28 cellular contexts compared by ENCODE assay signal in genomic region chr6:168742146-168742782, GRCh38.
A peak's percentile ranks its signal among the peaks of the same experiment; 100 is the strongest.
DNase-seq lines count a peak whose midpoint lies in the region; ATAC-seq, FAIRE-seq and TF ChIP-seq lines count a peak whose summit lies in the region.
"Had no signal": no experiment of that assay in that cellular context is flagged by ENCODE, and none has a peak within 500 bp of the region (broad histone marks: within the 10 kb centered on the region; RNA-seq: fewer than 3 reads in every experiment).

No MANE protein-coding gene starts in this region.

- in situ Hi-C loops in HepG2 (cut with HindIII; ENCODE audit: extremely low pct_ligation_motif_present, low pct_unique_long_range_greater_than_20kb), result no loop called here

- POLR2A ChIA-PET in HepG2 (lab: Yijun Ruan, JAX), result no interaction called here

- TF ChIP-seq POLR2A in HepG2 (IDR thresholded peaks at IDR 0.05; ENCODE audit: insufficient read depth in 1 of 2, low read depth in 2 of 2, low read length in 2 of 2), result no peak
- no peak for TF ChIP-seq POLR2A in right lobe of liver (IDR thresholded peaks at IDR 0.05)

- DNase-seq in HepG2 (ENCODE audit: low spot score), result no peak
- DNase-seq in right lobe of liver, result no peak
- DNase-seq in kidney, result peak; percentile 49
- peak; percentile 34 for DNase-seq in putamen (ENCODE audit: low spot score)
- DNase-seq in ureter (ENCODE audit: low spot score), result no peak
- DNase-seq in NCI-H2227 treated with DMSO at 0.1 percent for 48 hours (lab: John Stamatoyannopoulos, UW), result no peak
- DNase-seq in retina, result no peak
- no peak for DNase-seq in AML-193 (lab: John Stamatoyannopoulos, UW)
- DNase-seq: ACHN; C1 segment of cervical spinal cord; Calu3; CD8-positive, alpha-beta T cell; KG1; NCI-H1092 treated with DMSO at 0.1 percent for 48 hours; NCI-H146; NCI-H2029; NCI-H226; NCI-H510A treated with DMSO at 0.1 percent for 48 hours; NCI-H774; NK-92 treated with Interleukin-12 subunit alpha and Interleukin-12 subunit beta, amount 100 ng/mL, for 24 hours; SHP77 treated with DMSO at 0.1 percent for 48 hours had no signal

- H3K9me3 ChIP-seq in HepG2 (ENCODE audit: low read length), result no peaks in the 10 kb centered on the region
- H3K9me3 ChIP-seq in right lobe of liver, result no peaks in the 10 kb centered on the region
- no peaks in the 10 kb centered on the region for H3K9me3 ChIP-seq in kidney (ENCODE audit: control insufficient read depth in 1 of 2, low read length in 2 of 2)

- H3K27ac ChIP-seq in HepG2 (ENCODE audit: extremely low read length, insufficient read depth, low read length) (no peak overlapping the region), right lobe of liver (no peak overlapping the region), kidney (ENCODE audit: low read depth in 2 of 2, low read length in 2 of 2) (no peak overlapping the region)
- H3K27ac ChIP-seq: 22Rv1, RWPE1, SK-N-MC had no signal

- no peak overlapping the region for H3K4me2 ChIP-seq in HepG2 (ENCODE audit: low read depth, low read length)

- no peak for TF ChIP-seq EP300 in HepG2 (IDR thresholded peaks at IDR 0.05; ENCODE audit: low read depth in 2 of 2, low read length in 2 of 2)
- TF ChIP-seq EP300 in HepG2 (CRISPR knock-in tag; IDR thresholded peaks at IDR 0.05; ENCODE audit: borderline replicate concordance), result no peak

- 52% methylated on average over 21 of the region's 21 CpGs for WGBS in HepG2 (ENCODE audit: low lambda C conversion rate)
- 85% methylated on average over 12 of the region's 21 CpGs for WGBS in right lobe of liver (ENCODE audit: insufficient coverage, low coverage, low lambda C conversion rate, missing lambda C conversion rate)

- BruUV-seq in HepG2 (replicated peaks; lab: Mats Ljungman, UMichigan), result no TSS peak

- H3K4me3 ChIP-seq in HepG2 (replicated peaks in 1 of 3; ENCODE audit: insufficient read depth in 1 of 3, low read depth in 2 of 3, low read length in 3 of 3) (no peak overlapping the region), right lobe of liver (no peak overlapping the region), kidney (ENCODE audit: low read length in 2 of 2) (no peak overlapping the region)
- H3K4me3 ChIP-seq: SK-N-MC had no signal

- CTCF ChIA-PET in HepG2 (lab: Yijun Ruan, JAX; ENCODE audit: low intra/inter-chr PET ratio, low total read pairs), result no interaction called here

- FAIRE-seq in HepG2 (lab: Jason Lieb, UNC), result no peak
- no peak for FAIRE-seq in kidney (lab: Jason Lieb, UNC)
- FAIRE-seq: G401.6, GM12892, GM18507, H1 had no signal

- no peaks in the 10 kb centered on the region for H3K79me2 ChIP-seq in HepG2 (ENCODE audit: insufficient read depth, low read length)

- no peak for TF ChIP-seq CTCF in HepG2 (CRISPR knock-in tag; IDR thresholded peaks at IDR 0.05)
- no peak for TF ChIP-seq CTCF in right lobe of liver (IDR thresholded peaks at IDR 0.05)
- TF ChIP-seq CTCF in kidney (IDR thresholded peaks at IDR 0.05; ENCODE audit: borderline replicate concordance, extremely low read depth, insufficient read depth), result no peak

- H3K27me3 ChIP-seq in HepG2 (ENCODE audit: control insufficient read depth in 1 of 2, insufficient read depth in 2 of 2, low read length in 2 of 2) (peaks cover 0 to 3% of the 10 kb centered on the region in 2 experiments; a peak in 1 of 5 replicates), right lobe of liver (no peaks in the 10 kb centered on the region)

- no peak overlapping the region for H3K9ac ChIP-seq in HepG2 (ENCODE audit: insufficient read depth, low read depth, low read length)
- H3K9ac ChIP-seq in kidney (ENCODE audit: low read length in 2 of 2), result no peak overlapping the region

- no peaks in the 10 kb centered on the region for H3K36me3 ChIP-seq in HepG2 (replicated peaks in 1 of 2; ENCODE audit: control insufficient read depth in 1 of 2, insufficient read depth in 2 of 2, low read length in 2 of 2)
- no peaks in the 10 kb centered on the region for H3K36me3 ChIP-seq in right lobe of liver
- no peaks in the 10 kb centered on the region for H3K36me3 ChIP-seq in kidney (ENCODE audit: control insufficient read depth in 1 of 2, insufficient read depth in 2 of 2, low read length in 2 of 2)

- ATAC-seq in HepG2 (no peak), right lobe of liver (no peak)
- ATAC-seq: CD8-positive, alpha-beta T cell had no signal

- H2AFZ ChIP-seq in HepG2 (ENCODE audit: low read length), result no peak overlapping the region

- no peak for TF ChIP-seq RAD21 in HepG2 (CRISPR knock-in tag; IDR thresholded peaks at IDR 0.05)

- intact Hi-C loops in HepG2 (cut with micrococcal nuclease; ENCODE audit: unreplicated experiment), result no loop called here
- intact Hi-C loops in right lobe of liver (cut with DNase I), result no loop called here
- intact Hi-C loops in kidney (cut with DNase I), result no loop called here

- H3K4me1 ChIP-seq in HepG2 (ENCODE audit: insufficient read depth, low read length), result no peaks in the 10 kb centered on the region
- H3K4me1 ChIP-seq in right lobe of liver, result no peaks in the 10 kb centered on the region
- H3K4me1 ChIP-seq in kidney (ENCODE audit: control insufficient read depth in 1 of 2, insufficient read depth in 1 of 2, low read depth in 1 of 2, low read length in 2 of 2), result no peaks in the 10 kb centered on the region

- H4K20me1 ChIP-seq in HepG2 (ENCODE audit: insufficient read depth, low read length), result no peaks in the 10 kb centered on the region

TF ChIP-seq in HepG2, 621 proteins besides CTCF, POLR2A, EP300 and RAD21:
- TF ChIP-seq NCOR1 (IDR thresholded peaks at IDR 0.05; ENCODE audit: borderline replicate concordance, low read length) (no peak), MNT (IDR thresholded peaks at IDR 0.05) (peak; percentile 94)

Comparison
In these comparisons a context has a peak if more than half of its experiments do, and no peak if none do; other contexts are left out.
1. DNase-seq: peak in kidney (single experiment) and putamen (single experiment); none in HepG2 (single experiment), right lobe of liver (0 of 3), ureter (single experiment), NCI-H2227 treated with DMSO at 0.1 percent for 48 hours (single experiment), retina (single experiment) and AML-193 (0 of 2).